Comparison of ENCODE assay signal across 31 cellular contexts in the genomic region with DNA sequence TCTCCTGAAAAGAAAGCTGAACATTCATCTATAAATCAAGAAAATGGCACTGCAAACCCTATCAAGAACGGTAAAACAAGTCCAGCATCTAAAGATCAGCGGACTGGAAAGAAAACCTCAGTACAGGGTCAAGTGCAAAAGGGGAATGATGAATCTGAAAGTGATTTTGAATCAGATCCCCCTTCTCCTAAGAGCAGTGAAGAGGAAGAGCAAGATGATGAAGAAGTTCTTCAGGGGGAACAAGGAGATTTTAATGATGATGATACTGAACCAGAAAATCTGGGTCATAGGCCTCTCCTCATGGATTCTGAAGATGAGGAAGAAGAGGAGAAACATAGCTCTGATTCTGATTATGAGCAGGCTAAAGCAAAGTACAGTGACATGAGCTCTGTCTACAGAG.
"Had no signal": no experiment of that assay in that cellular context is flagged by ENCODE, and none has a peak within 500 bp of the region (broad histone marks: within the 10 kb centered on the region; RNA-seq: fewer than 3 reads in every experiment).

No MANE protein-coding gene starts in this region.

- ATAC-seq: activated CD8-positive, alpha-beta T cell treated with anti-CD3 and anti-CD28 coated beads for 36 hours; activated T-cell treated with anti-CD3 and anti-CD28 coated beads, Interleukin-2, amount 50 U/mL, for 4 hours; activated T-helper 17 cell treated with anti-CD3 and anti-CD28 coated beads, Interleukin-2, amount 50 U/mL, for 72 hours; body of pancreas; effector memory CD8-positive, alpha-beta T cell; gastroesophageal sphincter; heart right ventricle; T-helper 17 cell had no signal

- H3K4me1 ChIP-seq: body of pancreas, esophagus squamous epithelium, gastroesophageal sphincter, heart right ventricle had no signal

- FAIRE-seq: colon, endothelial cell of umbilical vein had no signal

- H3K9me3 ChIP-seq: body of pancreas, esophagus squamous epithelium, gastroesophageal sphincter, heart right ventricle had no signal

- H3K27ac ChIP-seq: body of pancreas, epithelial cell of prostate, esophagus squamous epithelium, gastroesophageal sphincter, heart right ventricle had no signal

- H3K9me3 Mint-ChIP-seq: activated CD8-positive, alpha-beta T cell treated with anti-CD3 and anti-CD28 coated beads for 36 hours; activated T-cell treated with anti-CD3 and anti-CD28 coated beads, Interleukin-2, amount 50 U/mL, for 4 hours; activated T-helper 17 cell treated with anti-CD3 and anti-CD28 coated beads, Interleukin-2, amount 50 U/mL, for 72 hours; effector memory CD8-positive, alpha-beta T cell; T-helper 2 cell treated with Interferon-gamma antibody and Interleukin-4, amounts not matched to agents 5 μg/mL and 100 μg/mL, for 36 hours had no signal

- H3K4me3 ChIP-seq: body of pancreas, esophagus squamous epithelium, gastroesophageal sphincter, heart right ventricle had no signal

- H3K4me3 Mint-ChIP-seq: activated CD8-positive, alpha-beta T cell treated with anti-CD3 and anti-CD28 coated beads for 36 hours; activated naive CD8-positive, alpha-beta T cell; activated T-cell treated with anti-CD3 and anti-CD28 coated beads, Interleukin-2, amount 50 U/mL, for 4 hours; activated T-helper 17 cell treated with anti-CD3 and anti-CD28 coated beads, Interleukin-2, amount 50 U/mL, for 72 hours; effector memory CD8-positive, alpha-beta T cell; T-helper 17 cell; T-helper 2 cell treated with Interferon-gamma antibody and Interleukin-4, amounts not matched to agents 5 μg/mL and 100 μg/mL, for 36 hours had no signal

- H3K27ac Mint-ChIP-seq: activated CD8-positive, alpha-beta T cell treated with anti-CD3 and anti-CD28 coated beads for 36 hours; activated naive CD8-positive, alpha-beta T cell; activated T-helper 17 cell treated with anti-CD3 and anti-CD28 coated beads, Interleukin-2, amount 50 U/mL, for 72 hours; T-helper 17 cell; T-helper 2 cell treated with Interferon-gamma antibody and Interleukin-4, amounts not matched to agents 5 μg/mL and 100 μg/mL, for 36 hours had no signal

- DNase-seq: activated CD4-positive, alpha-beta T cell treated with anti-CD3 and anti-CD28 coated beads for 48 hours; activated CD4-positive, alpha-beta T cell treated with anti-CD3 and anti-CD28 coated beads, Interleukin-2, amount 50 U/mL, for 1 hour; activated CD4-positive, alpha-beta T cell treated with anti-CD3 and anti-CD28 coated beads, Interleukin-2, amount 50 U/mL, for 48 hours; activated CD8-positive, alpha-beta memory T cell treated with anti-CD3 and anti-CD28 coated beads for 24 hours; activated CD8-positive, alpha-beta T cell treated with anti-CD3 and anti-CD28 coated beads for 36 hours; activated effector memory CD4-positive, alpha-beta T cell treated with Interleukin-2 at 50 U/mL for 16 hours; activated gamma-delta T cell treated with Interleukin-2 at 50 U/mL for 16 hours; activated naive CD4-positive, alpha-beta T cell treated with anti-CD3 and anti-CD28 coated beads, Interleukin-2, amount 50 U/mL, for 16 hours; activated naive CD4-positive, alpha-beta T cell treated with Interleukin-2 at 50 U/mL for 16 hours; activated T-cell treated with anti-CD3 and anti-CD28 coated beads, Interleukin-2, amount 50 U/mL, for 4 hours; amniotic stem cell; anterior cingulate cortex; body of pancreas; caudate nucleus; cortex of kidney; dermis blood vessel endothelial cell; effector CD4-positive, alpha-beta T cell; effector memory CD8-positive, alpha-beta T cell; esophagus squamous epithelium; foreskin melanocyte; heart right ventricle; T-helper 1 cell; T-helper 17 cell; T1000 had no signal

- H3K4me1 Mint-ChIP-seq: activated T-helper 17 cell treated with anti-CD3 and anti-CD28 coated beads, Interleukin-2, amount 50 U/mL, for 72 hours; T-helper 17 cell had no signal

- H3K27me3 ChIP-seq: body of pancreas, esophagus squamous epithelium, gastroesophageal sphincter, heart right ventricle had no signal

- H3K27me3 Mint-ChIP-seq: activated CD8-positive, alpha-beta T cell treated with anti-CD3 and anti-CD28 coated beads for 36 hours; activated naive CD8-positive, alpha-beta T cell; activated T-helper 17 cell treated with anti-CD3 and anti-CD28 coated beads, Interleukin-2, amount 50 U/mL, for 72 hours; effector memory CD8-positive, alpha-beta T cell; T-helper 17 cell had no signal
